In genomic region chr1:234836786-234837185, GRCh38 we compare ENCODE assay signal across 17 cellular contexts.
DNase-seq lines count a peak whose midpoint lies in the region; ATAC-seq, FAIRE-seq and TF ChIP-seq lines count a peak whose summit lies in the region.
"Had no signal": no experiment of that assay in that cellular context is flagged by ENCODE, and none has a peak within 500 bp of the region (broad histone marks: within the 10 kb centered on the region; RNA-seq: fewer than 3 reads in every experiment).

No MANE protein-coding gene starts in this region.

- H3K27ac ChIP-seq in HL-60 (replicated peaks) (peak overlapping the region; percentile 9; the same call in 1 of the 2 replicates), cingulate gyrus (ENCODE audit: low read depth, low read length) (peak overlapping the region; percentile 88), right lobe of liver (peak overlapping the region; percentile 68 to 75 (median 71))
- H3K27ac ChIP-seq: PC-9, SJSA1 had no signal

- ATAC-seq in right lobe of liver (no peak), HG03280 (IDR thresholded peaks at IDR 0.05; ENCODE audit: unreplicated experiment) (no peak)

- peaks cover 0 to 25% (median 12%) of the 10 kb centered on the region in 4 donors for H3K4me1 ChIP-seq in right lobe of liver

- H3K36me3 ChIP-seq in right lobe of liver: no peaks in the 10 kb centered on the region
- H3K36me3 ChIP-seq: SJSA1 had no signal

- DNase-seq in AG10803 (ENCODE audit: low read depth): peak; percentile 20
- no peak for DNase-seq in HL-60 (ENCODE audit: low read depth in 1 of 2, low spot score in 1 of 2)
- DNase-seq in right lobe of liver: no peak
- no peak for DNase-seq in NCI-H526 (lab: John Stamatoyannopoulos, UW)
- DNase-seq in HTR-8/SVneo (ENCODE audit: insufficient read length, low spot score): no peak
- no peak for DNase-seq in GM10266 (ENCODE audit: extremely low spot score)
- DNase-seq: CD4-positive, alpha-beta T cell; DMS53; H9; NCI-H1105 treated with DMSO at 0.1 percent for 48 hours; NCI-H187 treated with DMSO at 0.1 percent for 48 hours; NCI-H748 treated with DMSO at 0.1 percent for 48 hours had no signal

- intact Hi-C loops in right lobe of liver (cut with DNase I): loop anchor here in 1 of 2 donors (10.0 kb wide), 1 partner anchor 222 kb away; the partner anchor contains the start of gene IRF2BP2

- H3K9me3 ChIP-seq in right lobe of liver: no peaks in the 10 kb centered on the region

- 89% methylated on average over 5 of the region's 6 CpGs for WGBS in right lobe of liver (ENCODE audit: insufficient coverage, low coverage, low lambda C conversion rate, missing lambda C conversion rate)

- H3K27me3 ChIP-seq in HL-60 (ENCODE audit: insufficient read depth, poor library complexity, severe bottlenecking): no peaks in the 10 kb centered on the region
- H3K27me3 ChIP-seq in right lobe of liver: no peaks in the 10 kb centered on the region
- H3K27me3 ChIP-seq: SJSA1 had no signal

- TF ChIP-seq POLR2A in right lobe of liver (IDR thresholded peaks at IDR 0.05): no peak

- no peak for FAIRE-seq in HTR-8/SVneo (lab: Jason Lieb, UNC)
- FAIRE-seq: A204.1 had no signal

- TF ChIP-seq CTCF in AG10803 (conservative IDR thresholded peaks at IDR 0.05; ENCODE audit: low read length): no peak
- TF ChIP-seq CTCF in HL-60 (IDR thresholded peaks at IDR 0.05; ENCODE audit: insufficient read depth, low read length): no peak
- no peak for TF ChIP-seq CTCF in right lobe of liver (IDR thresholded peaks at IDR 0.05)
- TF ChIP-seq CTCF in GM10266 (IDR thresholded peaks at IDR 0.05; ENCODE audit: control insufficient read depth, insufficient read depth, low read depth, missing control alignments): no peak

- H3K4me3 ChIP-seq in AG10803 (ENCODE audit: low read length): no peak overlapping the region
- H3K4me3 ChIP-seq in HL-60 (replicated peaks; ENCODE audit: insufficient read depth, low read length): no peak overlapping the region
- H3K4me3 ChIP-seq in right lobe of liver: no peak overlapping the region
- H3K4me3 ChIP-seq: PC-9, SJSA1 had no signal

Comparison
In these comparisons a context has a peak if more than half of its experiments do, and no peak if none do; other contexts are left out.
1. H3K27ac ChIP-seq: peak in every context shown above with its lines; median percentile 88 in cingulate gyrus; 71 in right lobe of liver; 9 in HL-60.